ENCODE assay signal across 25 cellular contexts in the genomic region with DNA sequence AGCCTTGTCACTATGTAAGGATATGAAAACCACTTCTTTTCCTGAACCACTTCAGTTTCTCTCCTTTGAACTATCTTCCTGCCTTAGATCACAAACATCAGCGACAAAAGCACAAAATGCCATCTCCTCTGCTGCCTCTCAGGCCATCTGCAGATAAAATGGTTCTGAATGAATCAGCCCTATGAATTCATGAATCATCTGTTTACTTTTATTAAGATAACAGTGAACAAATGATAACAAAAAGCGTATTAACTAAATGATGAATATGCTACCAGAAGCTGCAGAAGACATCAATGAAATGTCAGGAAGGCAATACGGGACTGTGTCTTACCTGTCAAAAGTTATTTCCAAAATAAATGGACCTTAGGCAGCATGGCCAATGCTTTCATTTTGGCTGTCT.
DNase-seq lines count a peak whose midpoint lies in the region; ATAC-seq, FAIRE-seq and TF ChIP-seq lines count a peak whose summit lies in the region.
"Had no signal": no experiment of that assay in that cellular context is flagged by ENCODE, and none has a peak within 500 bp of the region (broad histone marks: within the 10 kb centered on the region; RNA-seq: fewer than 3 reads in every experiment).

No MANE protein-coding gene starts in this region.

- no peaks in the 10 kb centered on the region for H3K36me3 ChIP-seq in skeletal muscle satellite cell (ENCODE audit: insufficient read depth, low read length)
- no peaks in the 10 kb centered on the region for H3K36me3 ChIP-seq in esophagus muscularis mucosa

- POLR2A ChIA-PET in MCF 10A (lab: Yijun Ruan, JAX), result interaction anchor here (0.9 kb wide), 1 partner anchor 41 kb away, joined by 3 read pairs; no protein-coding TSS in a partner anchor

- no peak overlapping the region for H3K27ac Mint-ChIP-seq in MCF 10A (ENCODE audit: low read depth, unreplicated experiment)
- H3K27ac Mint-ChIP-seq: activated naive CD8-positive, alpha-beta T cell; activated T-helper 2 cell treated with anti-CD3 and anti-CD28 coated beads, Interferon-gamma antibody, Interleukin-2, Interleukin-4, amounts not matched to agents 10 μg/mL and 5 μg/mL and 100 μg/mL, durations not matched to agents 14 hours and 24 hours and 36 hours; CD8-positive, alpha-beta T cell; naive B cell had no signal

- no peak for TF ChIP-seq EP300 in esophagus muscularis mucosa (IDR thresholded peaks at IDR 0.05)

- ATAC-seq in SK-N-SH treated with all-trans-retinoic acid at 6 μM for 48 hours, result peak; percentile 45; the same call in 2 of the 3 replicates
- no peak for ATAC-seq in GM21786 (IDR thresholded peaks at IDR 0.05; ENCODE audit: unreplicated experiment)
- ATAC-seq: CD8-positive, alpha-beta T cell; left colon; psoas muscle had no signal

- no peak overlapping the region for H3K9ac ChIP-seq in skeletal muscle satellite cell (ENCODE audit: low read depth, low read length)

- peaks cover 7% of the 10 kb centered on the region for H3K4me1 Mint-ChIP-seq in MCF 10A (ENCODE audit: insufficient read depth, unreplicated experiment)
- H3K4me1 Mint-ChIP-seq: naive B cell had no signal

- no peak overlapping the region for H3K4me3 Mint-ChIP-seq in MCF 10A (ENCODE audit: unreplicated experiment)
- H3K4me3 Mint-ChIP-seq: activated naive CD8-positive, alpha-beta T cell; CD8-positive, alpha-beta T cell; naive B cell had no signal

- H3K4me2 ChIP-seq in skeletal muscle satellite cell (ENCODE audit: low read length), result peak overlapping the region; percentile 4

- no peaks in the 10 kb centered on the region for H3K9me3 ChIP-seq in skeletal muscle satellite cell (replicated peaks; ENCODE audit: low read length)
- H3K9me3 ChIP-seq in esophagus muscularis mucosa, result no peaks in the 10 kb centered on the region
- H3K9me3 ChIP-seq: psoas muscle had no signal

- 28% methylated on average over 3 of the region's 3 CpGs for WGBS in esophagus muscularis mucosa

- BruUV-seq in MCF 10A (replicated peaks; lab: Mats Ljungman, UMichigan), result no TSS peak

- CTCF ChIA-PET in MCF 10A (lab: Yijun Ruan, JAX), result no interaction called here

- TF ChIP-seq POLR2A in H54 (IDR thresholded peaks at IDR 0.05; ENCODE audit: low read depth, low read length) (no peak), esophagus muscularis mucosa (IDR thresholded peaks at IDR 0.05; ENCODE audit: low read depth) (no peak)

- H3K9me3 Mint-ChIP-seq in MCF 10A (ENCODE audit: unreplicated experiment), result no peaks in the 10 kb centered on the region
- H3K9me3 Mint-ChIP-seq: CD8-positive, alpha-beta T cell had no signal

- H3K27ac ChIP-seq in esophagus muscularis mucosa (replicated peaks in 1 of 4), result no peak overlapping the region
- H3K27ac ChIP-seq: psoas muscle had no signal

- TF ChIP-seq CTCF in epithelial cell of esophagus (IDR thresholded peaks at IDR 0.05; ENCODE audit: insufficient read depth, low read depth, low read length, missing control alignments), result no peak
- no peak for TF ChIP-seq CTCF in esophagus muscularis mucosa (IDR thresholded peaks at IDR 0.05)
- no peak for TF ChIP-seq CTCF in MCF 10A (IDR thresholded peaks at IDR 0.05; ENCODE audit: unreplicated experiment)

- H3K4me3 ChIP-seq in epithelial cell of esophagus (ENCODE audit: low read length) (no peak overlapping the region), skeletal muscle satellite cell (ENCODE audit: low read length) (no peak overlapping the region), esophagus muscularis mucosa (no peak overlapping the region)
- H3K4me3 ChIP-seq: psoas muscle had no signal

- FAIRE-seq in H54 (lab: Jason Lieb, UNC), result peak; percentile 52
- FAIRE-seq: H1 had no signal

- intact Hi-C loops in esophagus muscularis mucosa (cut with DNase I) (no loop called here), MCF 10A (cut with micrococcal nuclease) (no loop called here)

- H3K27me3 Mint-ChIP-seq in MCF 10A (ENCODE audit: insufficient read depth, unreplicated experiment), result no peaks in the 10 kb centered on the region
- H3K27me3 Mint-ChIP-seq: activated naive CD8-positive, alpha-beta T cell; naive B cell had no signal

- H3K27me3 ChIP-seq in skeletal muscle satellite cell (ENCODE audit: control insufficient read depth, insufficient read depth, low read length) (no peaks in the 10 kb centered on the region), esophagus muscularis mucosa (no peaks in the 10 kb centered on the region)

- DNase-seq in H54 (ENCODE audit: insufficient read length, low spot score) (no peak), epithelial cell of esophagus (ENCODE audit: low read depth) (peak; percentile 29), esophagus muscularis mucosa (ENCODE audit: extremely low spot score) (no peak), MCF 10A (ENCODE audit: unreplicated experiment) (no peak)
- DNase-seq: activated CD8-positive, alpha-beta memory T cell treated with anti-CD3 and anti-CD28 coated beads, Interleukin-2, amount 50 U/mL, for 4 hours; CD8-positive, alpha-beta T cell; effector memory CD4-positive, alpha-beta T cell; head of caudate nucleus; Karpas-422; left colon; mesendoderm; naive B cell; NCI-H187 treated with DMSO at 0.1 percent for 48 hours; NCI-H345; nucleus accumbens; psoas muscle; stimulated activated CD4-positive, alpha-beta T cell treated with anti-CD3 and anti-CD28 coated beads, Interleukin-1b, Interleukin-23, amount 100 ng/mL, for 48 hours; T1000; trophoblast cell had no signal

- peaks cover 8% of the 10 kb centered on the region for H3K4me1 ChIP-seq in skeletal muscle satellite cell (ENCODE audit: control insufficient read depth, insufficient read depth, low read length)
- no peaks in the 10 kb centered on the region for H3K4me1 ChIP-seq in esophagus muscularis mucosa
- H3K4me1 ChIP-seq: psoas muscle had no signal

- no peaks in the 10 kb centered on the region for H3K36me3 Mint-ChIP-seq in MCF 10A (ENCODE audit: insufficient read depth, unreplicated experiment)
- H3K36me3 Mint-ChIP-seq: activated naive CD8-positive, alpha-beta T cell; CD8-positive, alpha-beta T cell; naive B cell had no signal

TF ChIP-seq in SK-N-SH treated with all-trans-retinoic acid at 6 μM for 48 hours, 23 proteins besides CTCF, POLR2A, EP300 and RAD21:
- no peak for TF ChIP-seq ESRRG (CRISPR knock-in tag; IDR thresholded peaks at IDR 0.05)
- TF ChIP-seq ZNF565 (CRISPR knock-in tag; conservative IDR thresholded peaks at IDR 0.05; ENCODE audit: low read depth), result no peak
- TF ChIP-seq ISL1 (CRISPR knock-in tag; IDR thresholded peaks at IDR 0.05), result peak; percentile 60
- TF ChIP-seq GLIS3 (CRISPR knock-in tag; IDR thresholded peaks at IDR 0.05), result no peak
- TF ChIP-seq TCF4 (CRISPR knock-in tag; IDR thresholded peaks at IDR 0.05; ENCODE audit: borderline replicate concordance), result no peak
